Comparison of ENCODE assay signal across 10 cellular contexts in genomic region chr11:45083544-45084087, GRCh38.
A peak's percentile ranks its signal among the peaks of the same experiment; 100 is the strongest.
DNase-seq lines count a peak whose midpoint lies in the region; ATAC-seq and TF ChIP-seq lines count a peak whose summit lies in the region.
"Had no signal": no experiment of that assay in that cellular context is flagged by ENCODE, and none has a peak within 500 bp of the region (broad histone marks: within the 10 kb centered on the region; RNA-seq: fewer than 3 reads in every experiment).

No MANE protein-coding gene starts in this region.

- H3K4me3 Mint-ChIP-seq in stimulated activated naive CD8-positive, alpha-beta T cell treated with anti-CD3 and anti-CD28 coated beads, Interleukin-15, amount 100 ng/mL, for 72 hours = no peak overlapping the region
- no peak overlapping the region for H3K4me3 Mint-ChIP-seq in glutamatergic neuron (ENCODE audit: unreplicated experiment)

- peaks cover 7 to 19% of the 10 kb centered on the region in 2 donors for H3K9me3 Mint-ChIP-seq in stimulated activated naive CD8-positive, alpha-beta T cell treated with anti-CD3 and anti-CD28 coated beads, Interleukin-15, amount 100 ng/mL, for 72 hours
- peaks cover 6% of the 10 kb centered on the region for H3K9me3 Mint-ChIP-seq in glutamatergic neuron (ENCODE audit: unreplicated experiment)

- H3K36me3 Mint-ChIP-seq in glutamatergic neuron (ENCODE audit: unreplicated experiment) = peaks cover 13% of the 10 kb centered on the region

- no peak overlapping the region for H3K27ac Mint-ChIP-seq in stimulated activated naive CD8-positive, alpha-beta T cell treated with anti-CD3 and anti-CD28 coated beads, Interleukin-15, amount 100 ng/mL, for 72 hours
- no peak overlapping the region for H3K27ac Mint-ChIP-seq in glutamatergic neuron (ENCODE audit: unreplicated experiment)

- no peak for ATAC-seq in stimulated activated naive CD8-positive, alpha-beta T cell treated with anti-CD3 and anti-CD28 coated beads, Interleukin-15, Interleukin-2, amounts not matched to agents 100 U/mL and 50 U/mL, for 24 hours
- no peak for ATAC-seq in stimulated activated naive CD8-positive, alpha-beta T cell treated with anti-CD3 and anti-CD28 coated beads, Interleukin-15, amount 100 ng/mL, for 72 hours
- ATAC-seq in HG02642 (IDR thresholded peaks at IDR 0.05; ENCODE audit: poor library complexity, unreplicated experiment) (no peak), HG02798 (IDR thresholded peaks at IDR 0.05; ENCODE audit: poor library complexity, unreplicated experiment) (no peak)

- TF ChIP-seq CTCF in glutamatergic neuron (IDR thresholded peaks at IDR 0.05; ENCODE audit: partially characterized antibody, unreplicated experiment) = no peak

- no peaks in the 10 kb centered on the region for H3K27me3 Mint-ChIP-seq in stimulated activated naive CD8-positive, alpha-beta T cell treated with anti-CD3 and anti-CD28 coated beads, Interleukin-15, amount 100 ng/mL, for 72 hours
- peaks cover 2% of the 10 kb centered on the region for H3K27me3 Mint-ChIP-seq in glutamatergic neuron (ENCODE audit: unreplicated experiment)

- peaks cover 50% of the 10 kb centered on the region for H3K4me1 Mint-ChIP-seq in stimulated activated naive CD8-positive, alpha-beta T cell treated with anti-CD3 and anti-CD28 coated beads, Interleukin-15, amount 100 ng/mL, for 72 hours
- H3K4me1 Mint-ChIP-seq in glutamatergic neuron (ENCODE audit: low read depth, unreplicated experiment) = peaks cover 30% of the 10 kb centered on the region

- DNase-seq in stimulated activated naive CD8-positive, alpha-beta T cell treated with anti-CD3 and anti-CD28 coated beads, Interleukin-15, Interleukin-2, amounts not matched to agents 100 U/mL and 50 U/mL, for 24 hours = peak; percentile 22
- DNase-seq in stimulated activated naive CD8-positive, alpha-beta T cell treated with anti-CD3 and anti-CD28 coated beads, Interleukin-15, amount 100 ng/mL, for 72 hours = no peak
- DNase-seq in RPMI8226 (peak; percentile 55), glutamatergic neuron (peak; percentile 42), DMS153 treated with DMSO at 0.1 percent for 48 hours (lab: John Stamatoyannopoulos, UW; ENCODE audit: unreplicated experiment) (no peak), GOT3 (lab: John Stamatoyannopoulos, UW) (no peak)
- DNase-seq: activated gamma-delta T cell, OCI-M1 had no signal

Comparison
In these comparisons a context has a peak if more than half of its experiments do, and no peak if none do; other contexts are left out.
1. DNase-seq: peak in stimulated activated naive CD8-positive, alpha-beta T cell treated with anti-CD3 and anti-CD28 coated beads, Interleukin-15, Interleukin-2, amounts not matched to agents 100 U/mL and 50 U/mL, for 24 hours (single experiment), RPMI8226 (single experiment) and glutamatergic neuron (single experiment); none in stimulated activated naive CD8-positive, alpha-beta T cell treated with anti-CD3 and anti-CD28 coated beads, Interleukin-15, amount 100 ng/mL, for 72 hours (0 of 2), DMS153 treated with DMSO at 0.1 percent for 48 hours (single experiment) and GOT3 (single experiment).